Comparison of ENCODE assay signal across 7 cellular contexts in genomic region chr5:158875272-158875679, GRCh38.
A peak's percentile ranks its signal among the peaks of the same experiment; 100 is the strongest.
DNase-seq lines count a peak whose midpoint lies in the region; ATAC-seq and TF ChIP-seq lines count a peak whose summit lies in the region.

No MANE protein-coding gene starts in this region.

- no peak for TF ChIP-seq POLR2A in gastrocnemius medialis (IDR thresholded peaks at IDR 0.05)

- in situ Hi-C loops in gastrocnemius medialis (cut with MboI; ENCODE audit: low sequenced_read_pairs in 4 of 4) = no loop called here

- H3K4me1 ChIP-seq in gastrocnemius medialis = peaks cover 10 to 13% of the 10 kb centered on the region in 2 donors

- intact Hi-C loops in gastrocnemius medialis (cut with DNase I; ENCODE audit: low total_unique reads) = loop anchor here (10.0 kb wide), 1 partner anchor 180 kb away; no protein-coding TSS in a partner anchor
- intact Hi-C loops in left colon (cut with DNase I, micrococcal nuclease) = no loop called here

- DNase-seq in HT1080 (ENCODE audit: low read depth) (peak; percentile 34), choroid plexus epithelial cell (ENCODE audit: low read depth) (peak; percentile 64), gastrocnemius medialis (no peak), HK-2 (ENCODE audit: unreplicated experiment) (no peak), anterior cingulate cortex (lab: John Stamatoyannopoulos, UW) (no peak), left colon (no peak)

- ATAC-seq in GM18858 (IDR thresholded peaks at IDR 0.05; ENCODE audit: unreplicated experiment) (peak; percentile 43), gastrocnemius medialis (peak; percentile 24 to 39), left colon (no peak)

- no peak for TF ChIP-seq CTCF in choroid plexus epithelial cell (conservative IDR thresholded peaks at IDR 0.05; ENCODE audit: low read depth, low read length)
- TF ChIP-seq CTCF in gastrocnemius medialis (IDR thresholded peaks at IDR 0.05 in 4 of 5, conservative IDR thresholded peaks at IDR 0.05 in 1 of 5) = no peak

- H3K27me3 ChIP-seq in gastrocnemius medialis = no peaks in the 10 kb centered on the region

- no peak overlapping the region for H3K4me3 ChIP-seq in choroid plexus epithelial cell (ENCODE audit: low read depth, low read length)
- peak overlapping the region in 3 of 4 donors; percentile 4 to 31 (median 4) for H3K4me3 ChIP-seq in gastrocnemius medialis

- H3K36me3 ChIP-seq in gastrocnemius medialis = no peaks in the 10 kb centered on the region

- H3K27ac ChIP-seq in gastrocnemius medialis = peak overlapping the region; percentile 41 to 61 (median 52)

- H3K9me3 ChIP-seq in gastrocnemius medialis = no peaks in the 10 kb centered on the region

Comparison
In these comparisons a context has a peak if more than half of its experiments do, and no peak if none do; other contexts are left out.
1. DNase-seq: peak in HT1080 (single experiment) and choroid plexus epithelial cell (single experiment); none in gastrocnemius medialis (0 of 2), HK-2 (single experiment), anterior cingulate cortex (0 of 58) and left colon (0 of 2).